Comparison of ENCODE assay signal across 8 cellular contexts in genomic region chr1:223147409-223147808, GRCh38.
"Had no signal": no experiment of that assay in that cellular context is flagged by ENCODE, and none has a peak within 500 bp of the region (broad histone marks: within the 10 kb centered on the region; RNA-seq: fewer than 3 reads in every experiment).

No MANE protein-coding gene starts in this region.

- ATAC-seq: GM12878 had no signal

- H3K4me3 ChIP-seq: GM12878 had no signal

- DNase-seq: GDM1, GF-D8 had no signal

- FAIRE-seq: G401.6, GM12878, GM12891, GM12892, GM18507, GM19239 had no signal
